ENCODE assay signal across 8 cellular contexts in genomic region chr17:80475949-80476876, GRCh38. TPM values are rescaled to one million over a fixed set of nuclear protein-coding genes. Genes with fewer than 3 reads are reported as not detected.
DNase-seq lines count a peak whose midpoint lies in the region; ATAC-seq and TF ChIP-seq lines count a peak whose summit lies in the region.

TSS of gene NPTX1 (minus strand) at chr17:80476607. CDS start at chr17:80476446, 161 bp downstream.

- ATAC-seq in HG02840 (IDR thresholded peaks at IDR 0.05; ENCODE audit: low FRiP score, unreplicated experiment) = no peak

- H3K36me3 ChIP-seq in CD4-positive, alpha-beta memory T cell (ENCODE audit: insufficient read depth, low read length) = no peaks in the 10 kb centered on the region
- H3K36me3 ChIP-seq in iPS-18a (ENCODE audit: control insufficient read depth, low read depth, low read length) = no peaks in the 10 kb centered on the region
- no peaks in the 10 kb centered on the region for H3K36me3 ChIP-seq in suprapubic skin

- CTCF ChIA-PET in CD4-positive, alpha-beta memory T cell (lab: Charles Lee; ENCODE audit: partially characterized antibody) = no interaction called here

- POLR2A ChIA-PET in CD4-positive, alpha-beta memory T cell (lab: Charles Lee; ENCODE audit: partially characterized antibody) = interaction anchor here (1.2 to 1.6 kb wide), 2 partner anchors 21 to 61 kb away, joined by 3 to 8 read pairs; partner anchors contain the start of gene ENDOV

- H3K4me3 Mint-ChIP-seq in CD4-positive, alpha-beta memory T cell = peak within 1 kb of the TSS; percentile 59 to 90 (median 82)

- peak within 1 kb of the TSS in 1 of 2 donors; percentile 24 for H3K4me3 ChIP-seq in CD4-positive, alpha-beta memory T cell (ENCODE audit: low read length in 2 of 2)
- peak within 1 kb of the TSS; percentile 10 for H3K4me3 ChIP-seq in iPS-18a (ENCODE audit: low read length)
- peak within 1 kb of the TSS; percentile 49 for H3K4me3 ChIP-seq in suprapubic skin

- peaks cover 37% of the 10 kb centered on the region for H3K4me1 ChIP-seq in CD4-positive, alpha-beta memory T cell (ENCODE audit: insufficient read depth, low read length)
- H3K4me1 ChIP-seq in iPS-18a (ENCODE audit: control insufficient read depth, low read depth, low read length) (no peaks in the 10 kb centered on the region), suprapubic skin (peaks cover 50% of the 10 kb centered on the region)

- no peaks in the 10 kb centered on the region for H3K9me3 Mint-ChIP-seq in CD4-positive, alpha-beta memory T cell

- H3K4me1 Mint-ChIP-seq in CD4-positive, alpha-beta memory T cell = peaks cover 15 to 31% (median 24%) of the 10 kb centered on the region in 4 donors

- intact Hi-C loops in CD4-positive, alpha-beta memory T cell (cut with micrococcal nuclease) = no loop called here

- no peak for TF ChIP-seq CTCF in suprapubic skin (IDR thresholded peaks at IDR 0.05)

- no peaks in the 10 kb centered on the region for H3K9me3 ChIP-seq in CD4-positive, alpha-beta memory T cell (ENCODE audit: control insufficient read depth in 1 of 2, low read length in 2 of 2)
- no peaks in the 10 kb centered on the region for H3K9me3 ChIP-seq in iPS-18a (ENCODE audit: control insufficient read depth, low read depth, low read length)
- H3K9me3 ChIP-seq in suprapubic skin = no peaks in the 10 kb centered on the region

- H3K27ac Mint-ChIP-seq in CD4-positive, alpha-beta memory T cell = no peak within 1 kb of the TSS

- no peak within 1 kb of the TSS for H3K9ac ChIP-seq in iPS-18a (ENCODE audit: low read length)

- peak in 2 of 5 donors; percentile 15 to 27 for DNase-seq in CD4-positive, alpha-beta memory T cell
- DNase-seq in KG1 (lab: John Stamatoyannopoulos, UW) (peak; percentile 23), suprapubic skin (ENCODE audit: low spot score in 2 of 2) (no peak), RKO (ENCODE audit: low spot score) (no peak), activated gamma-delta T cell treated with Interleukin-2 at 50 U/mL for 16 hours (no peak)
- peak; percentile 38 for DNase-seq in activated naive CD4-positive, alpha-beta T cell treated with anti-CD3 and anti-CD28 coated beads, Interleukin-2, amount 50 U/mL, for 16 hours

- H3K27me3 Mint-ChIP-seq in CD4-positive, alpha-beta memory T cell = peaks cover 34 to 46% of the 10 kb centered on the region in 2 donors

- H3K27me3 ChIP-seq in CD4-positive, alpha-beta memory T cell (ENCODE audit: insufficient read depth, low read length) = peaks cover 12% of the 10 kb centered on the region
- H3K27me3 ChIP-seq in iPS-18a (ENCODE audit: control insufficient read depth, insufficient read depth, low read length) (peaks cover 100% of the 10 kb centered on the region), suprapubic skin (peaks cover 100% of the 10 kb centered on the region)

- no peak for TF ChIP-seq EP300 in suprapubic skin (IDR thresholded peaks at IDR 0.05)

- no peak within 1 kb of the TSS for H3K27ac ChIP-seq in CD4-positive, alpha-beta memory T cell (ENCODE audit: low read depth, low read length)
- no peak within 1 kb of the TSS for H3K27ac ChIP-seq in iPS-18a (ENCODE audit: low read length)
- H3K27ac ChIP-seq in suprapubic skin = no peak within 1 kb of the TSS

- WGBS in suprapubic skin = 2% methylated on average over 10 of the region's 133 CpGs

- TF ChIP-seq POLR2A in suprapubic skin (IDR thresholded peaks at IDR 0.05) = no peak

- H3K36me3 Mint-ChIP-seq in CD4-positive, alpha-beta memory T cell = no peaks in the 10 kb centered on the region

RNA-seq across cellular contexts. Expression of gene NPTX1, which starts in this region (rescaled TPM):
- total RNA-seq in CD4-positive, alpha-beta memory T cell = not detected
- under 1 TPM in 1 of 2 donors, not detected in 1; 0.38 TPM for polyA plus RNA-seq in CD4-positive, alpha-beta memory T cell
- total RNA-seq in suprapubic skin = 1 to 10 TPM in 3 of 4 donors, under 1 TPM in 1; 0.72 to 4.2 (median 3.7) TPM

Comparison
In these comparisons a context has a peak if more than half of its experiments do, and no peak if none do; other contexts are left out.
1. DNase-seq: peak in KG1 (single experiment) and activated naive CD4-positive, alpha-beta T cell treated with anti-CD3 and anti-CD28 coated beads, Interleukin-2, amount 50 U/mL, for 16 hours (single experiment); none in suprapubic skin (0 of 2), RKO (single experiment) and activated gamma-delta T cell treated with Interleukin-2 at 50 U/mL for 16 hours (single experiment).